In genomic region chr17:57663326-57664070, GRCh38 we compare ENCODE assay signal across 7 cellular contexts.
DNase-seq lines count a peak whose midpoint lies in the region; ATAC-seq lines count a peak whose summit lies in the region.

No MANE protein-coding gene starts in this region.

- H3K27ac ChIP-seq in HUES48 (ENCODE audit: low read depth, low read length) (peak overlapping the region; percentile 36), layer of hippocampus (ENCODE audit: low read depth, low read length) (peak overlapping the region; percentile 86), stomach smooth muscle (ENCODE audit: low read length) (peak overlapping the region; percentile 41)

- DNase-seq in adipocyte (ENCODE audit: low read depth) = peak; percentile 12
- no peak for DNase-seq in NCI-H2107 treated with DMSO at 0.1 percent for 48 hours (lab: John Stamatoyannopoulos, UW; ENCODE audit: unreplicated experiment)
- no peak for DNase-seq in activated naive CD4-positive, alpha-beta T cell treated with anti-CD3 and anti-CD28 coated beads, Interleukin-2, amount 50 U/mL, for 16 hours

- H3K9ac ChIP-seq in HUES48 (ENCODE audit: low read depth, low read length) = no peak overlapping the region; the same call in 1 of the 2 replicates
- peak overlapping the region; percentile 45 for H3K9ac ChIP-seq in adipocyte (ENCODE audit: low read length)
- peak overlapping the region in 1 of 2 donors; percentile 5 for H3K9ac ChIP-seq in stomach smooth muscle (ENCODE audit: low read length in 2 of 2)

- H3K36me3 ChIP-seq in HUES48 (ENCODE audit: control insufficient read depth, insufficient read depth, low read length) = no peaks in the 10 kb centered on the region
- H3K36me3 ChIP-seq in adipocyte (ENCODE audit: control insufficient read depth, insufficient read depth, low read length, severe bottlenecking) = no peaks in the 10 kb centered on the region
- H3K36me3 ChIP-seq in stomach smooth muscle (ENCODE audit: control insufficient read depth in 2 of 2, insufficient read depth in 2 of 2, low read length in 2 of 2) = no peaks in the 10 kb centered on the region

- no peak for ATAC-seq in HG02870 (IDR thresholded peaks at IDR 0.05; ENCODE audit: unreplicated experiment)

- H3K4me1 ChIP-seq in HUES48 (ENCODE audit: control insufficient read depth, insufficient read depth, low read length) (peaks cover 39% of the 10 kb centered on the region), adipocyte (ENCODE audit: control insufficient read depth, insufficient read depth, low read length) (peaks cover 22% of the 10 kb centered on the region), stomach smooth muscle (ENCODE audit: control insufficient read depth, insufficient read depth, low read length) (peaks cover 22% of the 10 kb centered on the region)

- H3K9me3 ChIP-seq in HUES48 (ENCODE audit: control insufficient read depth, insufficient read depth, low read length) (no peaks in the 10 kb centered on the region), adipocyte (ENCODE audit: control insufficient read depth, low read length) (no peaks in the 10 kb centered on the region), stomach smooth muscle (ENCODE audit: control insufficient read depth in 2 of 2, low read length in 2 of 2) (no peaks in the 10 kb centered on the region)

- H3K27me3 ChIP-seq in HUES48 (ENCODE audit: control insufficient read depth, insufficient read depth, low read length) = no peaks in the 10 kb centered on the region
- no peaks in the 10 kb centered on the region for H3K27me3 ChIP-seq in adipocyte (replicated peaks; ENCODE audit: control insufficient read depth, insufficient read depth, low read length)
- no peaks in the 10 kb centered on the region for H3K27me3 ChIP-seq in layer of hippocampus (ENCODE audit: control insufficient read depth, insufficient read depth, low read length)
- no peaks in the 10 kb centered on the region for H3K27me3 ChIP-seq in stomach smooth muscle (ENCODE audit: control insufficient read depth in 1 of 2, insufficient read depth in 2 of 2, low read length in 2 of 2)

- H3K4me3 ChIP-seq in HUES48 (ENCODE audit: low read depth, low read length) (no peak overlapping the region), adipocyte (ENCODE audit: low read length) (peak overlapping the region; percentile 45), stomach smooth muscle (ENCODE audit: low read length in 2 of 2) (peak overlapping the region in 1 of 2 donors; percentile 49)

Comparison
In these comparisons a context has a peak if more than half of its experiments do, and no peak if none do; other contexts are left out.
1. H3K27ac ChIP-seq: peak in every context shown above with its lines; median percentile 86 in layer of hippocampus; 41 in stomach smooth muscle; 36 in HUES48.